In genomic region chr5:172720655-172721054, GRCh38 we compare ENCODE assay signal across 1 cellular context.
TF ChIP-seq lines count a peak whose summit lies in the region.

No MANE protein-coding gene starts in this region.

TF ChIP-seq in HepG2, 621 proteins besides CTCF, POLR2A, EP300 and RAD21 (continued from another document):
- TF ChIP-seq SNAPC4 (CRISPR knock-in tag; IDR thresholded peaks at IDR 0.05) (no peak), BORCS8-MEF2B (CRISPR knock-in tag; IDR thresholded peaks at IDR 0.05) (no peak), ZNF431 (CRISPR knock-in tag; IDR thresholded peaks at IDR 0.05; ENCODE audit: borderline replicate concordance, low read depth) (no peak), ZNF567 (CRISPR knock-in tag; IDR thresholded peaks at IDR 0.05; ENCODE audit: borderline replicate concordance) (no peak), ZNF576 (CRISPR knock-in tag; IDR thresholded peaks at IDR 0.05) (no peak), ZNF773 (CRISPR knock-in tag; IDR thresholded peaks at IDR 0.05; ENCODE audit: borderline replicate concordance) (no peak)
